Comparison of ENCODE assay signal across 14 cellular contexts in genomic region chr3:55489804-55490132, GRCh38. TPM values are rescaled to one million over a fixed set of nuclear protein-coding genes. Genes with fewer than 3 reads are reported as not detected.
A peak's percentile ranks its signal among the peaks of the same experiment; 100 is the strongest.
DNase-seq lines count a peak whose midpoint lies in the region; ATAC-seq and TF ChIP-seq lines count a peak whose summit lies in the region.
"Had no signal": no experiment of that assay in that cellular context is flagged by ENCODE, and none has a peak within 500 bp of the region (broad histone marks: within the 10 kb centered on the region; RNA-seq: fewer than 3 reads in every experiment).

No MANE protein-coding gene starts in this region.

- WGBS in transverse colon (ENCODE audit: low coverage in 1 of 2), 2 donors, result 0 to 18% methylated on average over 2 to 15 of the region's 17 CpGs
- 4 to 5% methylated on average over 17 of the region's 17 CpGs for WGBS in aorta, 2 donors

- TF ChIP-seq EP300 in transverse colon (IDR thresholded peaks at IDR 0.05; ENCODE audit: low read depth), result no peak

- in situ Hi-C loops in astrocyte of the spinal cord (cut with HindIII; ENCODE audit: low sequenced_read_pairs) (loop anchor here (25.0 kb wide), 1 partner anchor 602 kb away; no protein-coding TSS in a partner anchor), transverse colon (cut with MboI; ENCODE audit: low pct_ligation_motif_present in 1 of 4, low pct_unique_long_range_greater_than_20kb in 1 of 4, low sequenced_read_pairs in 3 of 4) (loop anchor here (10.0 to 25.0 kb wide), 7 partner anchors 235 to 773 kb away; no protein-coding TSS in a partner anchor)

- CTCF ChIA-PET in activated CD4-positive, alpha-beta T cell treated with anti-CD3 and anti-CD28 coated beads, Interleukin-2, amount 10 ng/mL, durations not matched to agents 7 days and 5 days (lab: Charles Lee), result no interaction called here

- peaks cover 2% of the 10 kb centered on the region for H3K36me3 Mint-ChIP-seq in activated CD4-positive, alpha-beta T cell treated with anti-CD3 and anti-CD28 coated beads, Interleukin-2, amount 10 ng/mL, durations not matched to agents 7 days and 5 days (ENCODE audit: low read depth)
- H3K36me3 Mint-ChIP-seq: natural killer cell had no signal

- H3K9me3 Mint-ChIP-seq in activated CD4-positive, alpha-beta T cell treated with anti-CD3 and anti-CD28 coated beads, Interleukin-2, amount 10 ng/mL, durations not matched to agents 7 days and 5 days, result no peaks in the 10 kb centered on the region
- H3K9me3 Mint-ChIP-seq: natural killer cell had no signal

- no peaks in the 10 kb centered on the region for H3K36me3 ChIP-seq in transverse colon
- no peaks in the 10 kb centered on the region for H3K36me3 ChIP-seq in aorta (ENCODE audit: control insufficient read depth in 1 of 2, insufficient read depth in 2 of 2, low read length in 1 of 2)
- H3K36me3 ChIP-seq: thoracic aorta had no signal

- H3K4me1 ChIP-seq in transverse colon (peaks cover 7 to 66% (median 53%) of the 10 kb centered on the region in 4 donors), aorta (ENCODE audit: control insufficient read depth in 1 of 2, insufficient read depth in 2 of 2, low read length in 2 of 2) (no peaks in the 10 kb centered on the region)

- TF ChIP-seq CTCF in astrocyte of the spinal cord (IDR thresholded peaks at IDR 0.05; ENCODE audit: low read depth, low read length), result no peak
- TF ChIP-seq CTCF in transverse colon (IDR thresholded peaks at IDR 0.05), result no peak

- H3K9me3 ChIP-seq in transverse colon (no peaks in the 10 kb centered on the region), aorta (ENCODE audit: control insufficient read depth, low read length) (no peaks in the 10 kb centered on the region)
- H3K9me3 ChIP-seq: SK-N-SH, thoracic aorta had no signal

- no peak for ATAC-seq in aorta (ENCODE audit: low FRiP score)
- ATAC-seq: natural killer cell had no signal

- H3K27me3 Mint-ChIP-seq in activated CD4-positive, alpha-beta T cell treated with anti-CD3 and anti-CD28 coated beads, Interleukin-2, amount 10 ng/mL, durations not matched to agents 7 days and 5 days, result peaks cover 55% of the 10 kb centered on the region

- H3K4me1 Mint-ChIP-seq in activated CD4-positive, alpha-beta T cell treated with anti-CD3 and anti-CD28 coated beads, Interleukin-2, amount 10 ng/mL, durations not matched to agents 7 days and 5 days, result peaks cover 25% of the 10 kb centered on the region

- peak overlapping the region; percentile 25 for H3K4me3 Mint-ChIP-seq in activated CD4-positive, alpha-beta T cell treated with anti-CD3 and anti-CD28 coated beads, Interleukin-2, amount 10 ng/mL, durations not matched to agents 7 days and 5 days
- H3K4me3 Mint-ChIP-seq: natural killer cell had no signal

- H3K27ac ChIP-seq in transverse colon (no peak overlapping the region), aorta (ENCODE audit: low read depth in 1 of 2, low read length in 2 of 2) (no peak overlapping the region), caudate nucleus (ENCODE audit: low read depth, low read length) (no peak overlapping the region)
- H3K27ac ChIP-seq: thoracic aorta had no signal

- H3K4me3 ChIP-seq in astrocyte of the spinal cord (ENCODE audit: low read depth, low read length) (peak overlapping the region; percentile 73), transverse colon (no peak overlapping the region), aorta (ENCODE audit: low read length in 2 of 2) (no peak overlapping the region)
- H3K4me3 ChIP-seq: thoracic aorta had no signal

- DNase-seq in activated CD4-positive, alpha-beta T cell treated with anti-CD3 and anti-CD28 coated beads, Interleukin-2, amount 10 ng/mL, durations not matched to agents 7 days and 5 days, result no peak
- DNase-seq in activated CD4-positive, alpha-beta T cell treated with anti-CD3 and anti-CD28 coated beads, Interleukin-2, amount 50 U/mL, for 1 hour, result no peak
- DNase-seq in astrocyte of the spinal cord (ENCODE audit: low read depth, low spot score) (peak; percentile 39), kidney tubule cell (ENCODE audit: low spot score) (peak; percentile 48), transverse colon (peak; percentile 30), hippocampal formation (lab: John Stamatoyannopoulos, UW) (no peak), aorta (no peak), caudate nucleus (lab: John Stamatoyannopoulos, UW) (no peak)
- DNase-seq: ACHN; activated CD8-positive, alpha-beta memory T cell treated with anti-CD3 and anti-CD28 coated beads, Interleukin-2, amount 50 U/mL, for 4 hours; natural killer cell; NCI-H2171; SK-N-SH had no signal

- H3K27ac Mint-ChIP-seq in activated CD4-positive, alpha-beta T cell treated with anti-CD3 and anti-CD28 coated beads, Interleukin-2, amount 10 ng/mL, durations not matched to agents 7 days and 5 days, result no peak overlapping the region
- H3K27ac Mint-ChIP-seq: natural killer cell had no signal

- intact Hi-C loops in transverse colon (cut with DNase I; ENCODE audit: low total_unique reads) (loop anchor here (10.0 kb wide), 1 partner anchor 235 kb away; no protein-coding TSS in a partner anchor), aorta (cut with DNase I) (loop anchor here in 1 of 2 donors (10.0 kb wide), 1 partner anchor 1005 kb away; no protein-coding TSS in a partner anchor)

- peaks cover 56% of the 10 kb centered on the region for H3K27me3 ChIP-seq in transverse colon
- no peaks in the 10 kb centered on the region for H3K27me3 ChIP-seq in aorta (ENCODE audit: control insufficient read depth in 1 of 2, insufficient read depth in 2 of 2, low read length in 1 of 2)

- POLR2A ChIA-PET in activated CD4-positive, alpha-beta T cell treated with anti-CD3 and anti-CD28 coated beads, Interleukin-2, amount 10 ng/mL, durations not matched to agents 7 days and 5 days (lab: Charles Lee), result no interaction called here

- no peak for TF ChIP-seq POLR2A in transverse colon (IDR thresholded peaks at IDR 0.05)

RNA-seq across cellular contexts. Expression of gene WNT5A, which starts 2.7 kb away (rescaled TPM):
- total RNA-seq in activated CD4-positive, alpha-beta T cell treated with anti-CD3 and anti-CD28 coated beads, Interleukin-2, amount 10 ng/mL, durations not matched to agents 7 days and 5 days, result not detected
- total RNA-seq in transverse colon (10 to 100 TPM in 1 of 4 donors, 1 to 10 TPM in 3; 2.6 to 15.9 (median 5.5) TPM), aorta (10 to 100 TPM in 1 of 2 donors, under 1 TPM in 1; 0.52 to 10.6 TPM)
- polyA plus RNA-seq in aorta, result under 1 TPM; 0.13 to 0.33 TPM
- total RNA-seq: natural killer cell had no signal

Comparison
In these comparisons a context has a peak if more than half of its experiments do, and no peak if none do; other contexts are left out.
1. DNase-seq: peak in astrocyte of the spinal cord (single experiment), kidney tubule cell (single experiment) and transverse colon (single experiment); none in activated CD4-positive, alpha-beta T cell treated with anti-CD3 and anti-CD28 coated beads, Interleukin-2, amount 10 ng/mL, durations not matched to agents 7 days and 5 days (single experiment), activated CD4-positive, alpha-beta T cell treated with anti-CD3 and anti-CD28 coated beads, Interleukin-2, amount 50 U/mL, for 1 hour (single experiment), hippocampal formation (0 of 2), aorta (0 of 2) and caudate nucleus (0 of 61).